In genomic region chr18:75800331-75800648, GRCh38 we compare ENCODE assay signal across 18 cellular contexts.
"Had no signal": no experiment of that assay in that cellular context is flagged by ENCODE, and none has a peak within 500 bp of the region (broad histone marks: within the 10 kb centered on the region; RNA-seq: fewer than 3 reads in every experiment).

No MANE protein-coding gene starts in this region.

- H3K27ac Mint-ChIP-seq: stimulated activated effector memory CD8-positive, alpha-beta T cell treated with anti-CD3 and anti-CD28 coated beads, Interleukin-12 subunit alpha, Interleukin-12 subunit beta, amount 100 ng/mL, for 72 hours had no signal

- H3K27me3 ChIP-seq: colonic mucosa, tibial nerve had no signal

- H3K9me3 Mint-ChIP-seq: stimulated activated effector memory CD8-positive, alpha-beta T cell treated with anti-CD3 and anti-CD28 coated beads, Interleukin-12 subunit alpha, Interleukin-12 subunit beta, amount 100 ng/mL, for 72 hours had no signal

- H3K4me3 Mint-ChIP-seq: naive B cell; nephron progenitor cell; stimulated activated effector memory CD8-positive, alpha-beta T cell treated with anti-CD3 and anti-CD28 coated beads, Interleukin-12 subunit alpha, Interleukin-12 subunit beta, amount 100 ng/mL, for 72 hours had no signal

- DNase-seq: caudate nucleus; colonic mucosa; dermis blood vessel endothelial cell; foreskin melanocyte; heart left ventricle; hypothalamus; kidney glomerular epithelial cell; mammary epithelial cell; midbrain; naive B cell; nephron progenitor cell; psoas muscle; stimulated activated CD4-positive, alpha-beta T cell treated with anti-CD3 and anti-CD28 coated beads, Interleukin-4, amount 100 ng/mL, for 1 hour; stimulated activated CD8-positive, alpha-beta memory T cell treated with anti-CD3 and anti-CD28 coated beads, Interleukin-4, amount 100 ng/mL, for 48 hours; stimulated activated naive CD8-positive, alpha-beta T cell treated with anti-CD3 and anti-CD28 coated beads, Interleukin-15, Interleukin-2, amounts not matched to agents 100 U/mL and 50 U/mL, for 24 hours had no signal

- H3K9me3 ChIP-seq: colonic mucosa, psoas muscle, tibial nerve had no signal

- H3K27ac ChIP-seq: colonic mucosa, psoas muscle, tibial nerve had no signal

- H3K36me3 Mint-ChIP-seq: naive B cell; stimulated activated effector memory CD8-positive, alpha-beta T cell treated with anti-CD3 and anti-CD28 coated beads, Interleukin-12 subunit alpha, Interleukin-12 subunit beta, amount 100 ng/mL, for 72 hours had no signal

- H3K4me1 ChIP-seq: colonic mucosa, heart left ventricle, psoas muscle had no signal

- ATAC-seq: heart left ventricle; psoas muscle; stimulated activated naive CD8-positive, alpha-beta T cell treated with anti-CD3 and anti-CD28 coated beads, Interleukin-15, Interleukin-2, amounts not matched to agents 100 U/mL and 50 U/mL, for 24 hours had no signal

- H3K36me3 ChIP-seq: colonic mucosa, heart left ventricle, tibial nerve had no signal

- FAIRE-seq: islet of Langerhans had no signal

- H3K4me3 ChIP-seq: colonic mucosa, heart left ventricle, psoas muscle, tibial nerve had no signal

- H3K4me1 Mint-ChIP-seq: naive B cell; stimulated activated effector memory CD8-positive, alpha-beta T cell treated with anti-CD3 and anti-CD28 coated beads, Interleukin-12 subunit alpha, Interleukin-12 subunit beta, amount 100 ng/mL, for 72 hours had no signal
